ENCODE assay signal across 25 cellular contexts in the genomic region with DNA sequence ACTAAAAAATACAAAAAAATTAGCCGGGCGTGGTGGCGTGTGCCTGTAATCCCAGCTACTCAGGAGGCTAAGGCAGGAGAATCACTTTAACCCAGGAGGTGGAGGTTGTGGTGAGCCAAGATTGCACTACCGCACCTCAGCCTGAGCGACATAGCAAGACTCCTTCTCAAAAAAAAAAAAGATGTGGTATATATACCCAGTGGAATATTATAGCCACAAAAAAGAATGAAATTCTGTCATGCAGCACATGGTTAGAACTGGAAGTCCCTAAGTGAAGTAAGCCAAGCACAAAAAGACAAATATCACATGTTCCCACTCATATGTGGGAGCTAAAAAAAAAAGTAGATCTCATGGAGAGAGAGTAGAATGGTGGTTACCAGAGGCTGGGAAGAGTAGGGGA. TPM values are rescaled to one million over a fixed set of nuclear protein-coding genes. Genes with fewer than 3 reads are reported as not detected.
"Had no signal": no experiment of that assay in that cellular context is flagged by ENCODE, and none has a peak within 500 bp of the region (broad histone marks: within the 10 kb centered on the region; RNA-seq: fewer than 3 reads in every experiment).

No MANE protein-coding gene starts in this region.

- H3K9me3 Mint-ChIP-seq: activated CD8-positive, alpha-beta T cell treated with anti-CD3 and anti-CD28 coated beads for 36 hours had no signal

- H3K27ac Mint-ChIP-seq: activated CD8-positive, alpha-beta T cell treated with anti-CD3 and anti-CD28 coated beads for 36 hours; activated naive CD8-positive, alpha-beta T cell had no signal

- H3K27me3 Mint-ChIP-seq: activated CD8-positive, alpha-beta T cell treated with anti-CD3 and anti-CD28 coated beads for 36 hours; activated naive CD8-positive, alpha-beta T cell had no signal

- ATAC-seq: activated CD8-positive, alpha-beta T cell treated with anti-CD3 and anti-CD28 coated beads for 36 hours; Panc1 had no signal

- DNase-seq: activated CD4-positive, alpha-beta T cell treated with anti-CD3 and anti-CD28 coated beads, Interleukin-2, amount 50 U/mL, for 1 hour; activated CD4-positive, CD25-positive, alpha-beta regulatory T cell treated with anti-CD3 and anti-CD28 coated beads, Interleukin-2, amount 50 U/mL, for 72 hours; activated CD8-positive, alpha-beta memory T cell treated with anti-CD3 and anti-CD28 coated beads, Interleukin-2, amount 50 U/mL, for 4 hours; activated CD8-positive, alpha-beta T cell treated with anti-CD3 and anti-CD28 coated beads for 36 hours; activated naive CD4-positive, alpha-beta T cell; aorta; caudate nucleus; Karpas-422; MM.1S; NCI-H1105; NCI-H1436; NCI-H1694 treated with DMSO at 0.1 percent for 48 hours; NCI-H2029 treated with DMSO at 0.1 percent for 48 hours; NCI-H510A treated with DMSO at 0.1 percent for 48 hours; NCI-H69; NK-92 treated with Interleukin-12 subunit alpha and Interleukin-12 subunit beta, amount 100 ng/mL, for 24 hours; OCI-M1; Right ventricle myocardium superior; RPMI8226; SJCRH30; SK-N-SH; T-helper 1 cell had no signal

- H3K4me3 Mint-ChIP-seq: activated CD8-positive, alpha-beta T cell treated with anti-CD3 and anti-CD28 coated beads for 36 hours; activated naive CD8-positive, alpha-beta T cell had no signal

RNA-seq across cellular contexts. Expression of gene SELENBP1, which starts 45.5 kb away (rescaled TPM):
- total RNA-seq: activated CD8-positive, alpha-beta T cell treated with anti-CD3 and anti-CD28 coated beads for 36 hours; T-helper 2 cell treated with Interferon-gamma antibody and Interleukin-4, amounts not matched to agents 100 ng/mL and 5 ng/mL, for 36 hours had no signal
